In the genomic region with DNA sequence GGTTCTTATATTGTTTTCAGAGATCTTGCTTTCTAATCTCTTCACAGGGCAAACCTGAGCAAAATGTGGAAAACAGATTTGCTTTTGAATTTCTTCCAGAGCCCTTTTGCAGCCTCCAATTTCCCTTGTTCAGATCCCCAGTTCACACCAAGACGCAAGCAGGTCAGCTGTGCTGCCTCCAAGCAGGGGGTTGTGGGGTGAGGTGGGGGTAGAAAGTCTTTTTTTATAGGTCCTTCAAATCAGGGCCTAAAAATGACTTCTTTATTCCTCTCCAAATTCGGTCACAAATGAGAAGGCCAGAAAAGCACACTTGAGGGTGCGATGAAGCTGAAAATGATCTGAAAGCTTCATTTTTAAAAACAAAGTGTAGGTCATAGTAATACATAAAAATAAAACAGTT, we compare ENCODE assay signal across 25 cellular contexts.
"Had no signal": no experiment of that assay in that cellular context is flagged by ENCODE, and none has a peak within 500 bp of the region (broad histone marks: within the 10 kb centered on the region; RNA-seq: fewer than 3 reads in every experiment).

No MANE protein-coding gene starts in this region.

- H3K27ac ChIP-seq: adrenal gland, Peyer's patch had no signal

- H3K4me1 ChIP-seq: adrenal gland, Peyer's patch had no signal

- H3K9me3 Mint-ChIP-seq: activated naive CD8-positive, alpha-beta T cell treated with anti-CD3 and anti-CD28 coated beads, Interleukin-2, amount 10 ng/mL, durations not matched to agents 7 days and 5 days; WTC11 had no signal

- H3K4me3 Mint-ChIP-seq: activated CD8-positive, alpha-beta T cell treated with anti-CD3 and anti-CD28 coated beads, Interleukin-2, amount 10 ng/mL, durations not matched to agents 7 days and 5 days; activated naive CD8-positive, alpha-beta T cell treated with anti-CD3 and anti-CD28 coated beads, Interleukin-2, amount 10 ng/mL, durations not matched to agents 7 days and 5 days; T-helper 17 cell; WTC11 had no signal

- H3K27me3 Mint-ChIP-seq: activated naive CD8-positive, alpha-beta T cell treated with anti-CD3 and anti-CD28 coated beads, Interleukin-2, amount 10 ng/mL, durations not matched to agents 7 days and 5 days; T-helper 17 cell had no signal

- ATAC-seq: activated CD8-positive, alpha-beta T cell treated with anti-CD3 and anti-CD28 coated beads, Interleukin-2, amount 10 ng/mL, durations not matched to agents 7 days and 5 days; T-helper 17 cell; WTC11 had no signal

- DNase-seq: activated CD4-positive, alpha-beta T cell treated with anti-CD3 and anti-CD28 coated beads for 48 hours; activated CD4-positive, alpha-beta T cell treated with anti-CD3 and anti-CD28 coated beads, Interleukin-2, amount 50 U/mL, for 4 hours; activated CD4-positive, CD25-positive, alpha-beta regulatory T cell treated with anti-CD3 and anti-CD28 coated beads, Interleukin-2, amount 50 U/mL, for 72 hours; activated CD8-positive, alpha-beta memory T cell treated with anti-CD3 and anti-CD28 coated beads, Interleukin-2, amount 50 U/mL, for 48 hours; activated CD8-positive, alpha-beta T cell treated with anti-CD3 and anti-CD28 coated beads, Interleukin-2, amount 10 ng/mL, durations not matched to agents 7 days and 5 days; activated naive CD4-positive, alpha-beta T cell treated with anti-CD3 and anti-CD28 coated beads, Interleukin-2, amount 50 U/mL, for 16 hours; activated naive CD8-positive, alpha-beta T cell treated with anti-CD3 and anti-CD28 coated beads, Interleukin-2, amount 10 ng/mL, durations not matched to agents 7 days and 5 days; activated T-cell treated with anti-CD3 and anti-CD28 coated beads, Interleukin-2, amount 50 U/mL, for 1 hour; adrenal gland; anterior cingulate cortex; Karpas-422; MM.1S; NCI-H1105; NCI-H146; NCI-H187 treated with DMSO at 0.1 percent for 48 hours; NCI-H2081 treated with DMSO at 0.1 percent for 48 hours; NCI-H2171 treated with DMSO at 0.1 percent for 48 hours; NCI-H226; NCI-H526 treated with DMSO at 0.1 percent for 48 hours; NCI-H82; Peyer's patch; Right ventricle myocardium superior; T-helper 17 cell; T-helper 9 cell had no signal

- H3K4me1 Mint-ChIP-seq: WTC11 had no signal

- H3K4me3 ChIP-seq: adrenal gland, Peyer's patch had no signal

- H3K36me3 ChIP-seq: adrenal gland, Peyer's patch had no signal

- H3K27ac Mint-ChIP-seq: activated CD8-positive, alpha-beta T cell treated with anti-CD3 and anti-CD28 coated beads, Interleukin-2, amount 10 ng/mL, durations not matched to agents 7 days and 5 days; activated naive CD8-positive, alpha-beta T cell treated with anti-CD3 and anti-CD28 coated beads, Interleukin-2, amount 10 ng/mL, durations not matched to agents 7 days and 5 days; WTC11 had no signal

- H3K27me3 ChIP-seq: adrenal gland, Peyer's patch had no signal

- H3K36me3 Mint-ChIP-seq: activated naive CD8-positive, alpha-beta T cell treated with anti-CD3 and anti-CD28 coated beads, Interleukin-2, amount 10 ng/mL, durations not matched to agents 7 days and 5 days; WTC11 had no signal

- H3K9me3 ChIP-seq: adrenal gland, Peyer's patch had no signal
